Comparison of ENCODE assay signal across 1 cellular context in the genomic region with DNA sequence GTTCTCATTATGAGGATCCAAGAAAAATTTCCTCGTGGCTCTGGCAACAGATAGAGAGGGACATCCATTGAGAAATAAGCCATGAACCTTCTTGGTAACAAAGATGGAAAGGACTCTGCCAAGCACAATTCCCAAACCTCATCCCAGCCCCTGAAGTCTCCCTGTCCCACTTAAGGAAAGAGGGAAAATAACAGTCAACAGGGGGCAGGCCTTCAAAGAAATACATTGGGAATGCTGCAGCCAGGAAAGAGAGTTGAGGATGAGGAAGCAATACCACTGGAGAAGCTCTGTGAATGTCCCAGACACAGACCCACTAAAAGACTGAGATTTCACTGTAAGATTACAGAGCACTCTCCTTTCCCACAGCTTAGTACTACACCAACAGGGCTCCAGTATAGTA.
TF ChIP-seq lines count a peak whose summit lies in the region.

No MANE protein-coding gene starts in this region.

TF ChIP-seq in IMR-90, 13 proteins besides CTCF, POLR2A, EP300 and RAD21:
- TF ChIP-seq RFX5 (IDR thresholded peaks at IDR 0.05; ENCODE audit: low read depth, low read length) (no peak), BHLHE40 (IDR thresholded peaks at IDR 0.05; ENCODE audit: low read depth, low read length) (no peak), MAFK (IDR thresholded peaks at IDR 0.05; ENCODE audit: low read depth, low read length) (no peak), SMC3 (IDR thresholded peaks at IDR 0.05; ENCODE audit: low read depth, low read length) (no peak)
TF ChIP-seq in IMR-90: peak in this region for 0.
